1 cellular context compared by ENCODE assay signal in the genomic region with DNA sequence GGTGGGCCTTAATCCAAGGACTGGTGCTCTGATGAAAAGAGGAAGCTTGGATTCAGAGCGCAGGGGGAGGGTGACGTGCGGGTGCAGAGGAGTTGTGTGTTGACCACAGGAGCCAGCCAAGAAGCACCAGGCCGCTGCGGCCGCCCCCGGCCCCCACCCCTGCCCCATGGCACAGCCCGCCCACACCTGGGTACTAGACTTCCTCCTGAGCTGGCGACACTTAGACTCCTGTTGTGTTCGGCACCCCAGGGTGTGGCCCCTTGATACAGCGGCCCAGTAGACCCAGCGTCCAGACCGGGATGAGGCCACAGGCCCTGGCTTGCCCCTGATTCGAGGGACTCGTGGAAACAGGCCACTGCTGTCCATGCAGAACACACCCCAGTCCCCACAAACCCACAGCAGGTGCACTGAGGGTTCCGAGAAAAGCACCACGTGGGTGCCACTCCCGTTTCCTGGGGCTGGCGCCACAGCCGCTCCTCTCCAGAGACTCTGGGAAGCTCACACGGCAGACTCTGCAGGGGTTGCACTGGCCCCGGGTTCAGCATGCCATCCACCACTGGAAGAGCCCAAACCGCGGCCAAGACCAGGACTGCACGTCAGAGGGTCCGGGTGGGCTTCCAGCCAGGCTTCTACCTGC.
TF ChIP-seq lines count a peak whose summit lies in the region.

No MANE protein-coding gene starts in this region.

TF ChIP-seq in WTC11, 78 proteins besides CTCF, POLR2A, EP300 and RAD21 (continued from another document):
- no peak for TF ChIP-seq ZBTB21 (CRISPR knock-in tag; IDR thresholded peaks at IDR 0.05; ENCODE audit: borderline replicate concordance)
- no peak for TF ChIP-seq EMX1 (CRISPR knock-in tag; IDR thresholded peaks at IDR 0.05)
- TF ChIP-seq RELA (CRISPR knock-in tag; IDR thresholded peaks at IDR 0.05; ENCODE audit: borderline replicate concordance) = no peak
- TF ChIP-seq, protein P1, sequence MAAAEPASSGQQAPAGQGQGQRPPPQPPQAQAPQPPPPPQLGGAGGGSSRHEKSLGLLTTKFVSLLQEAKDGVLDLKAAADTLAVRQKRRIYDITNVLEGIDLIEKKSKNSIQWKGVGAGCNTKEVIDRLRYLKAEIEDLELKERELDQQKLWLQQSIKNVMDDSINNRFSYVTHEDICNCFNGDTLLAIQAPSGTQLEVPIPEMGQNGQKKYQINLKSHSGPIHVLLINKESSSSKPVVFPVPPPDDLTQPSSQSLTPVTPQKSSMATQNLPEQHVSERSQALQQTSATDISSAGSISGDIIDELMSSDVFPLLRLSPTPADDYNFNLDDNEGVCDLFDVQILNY (CRISPR knock-in tag; IDR thresholded peaks at IDR 0.05) = no peak
- TF ChIP-seq, protein P2, sequence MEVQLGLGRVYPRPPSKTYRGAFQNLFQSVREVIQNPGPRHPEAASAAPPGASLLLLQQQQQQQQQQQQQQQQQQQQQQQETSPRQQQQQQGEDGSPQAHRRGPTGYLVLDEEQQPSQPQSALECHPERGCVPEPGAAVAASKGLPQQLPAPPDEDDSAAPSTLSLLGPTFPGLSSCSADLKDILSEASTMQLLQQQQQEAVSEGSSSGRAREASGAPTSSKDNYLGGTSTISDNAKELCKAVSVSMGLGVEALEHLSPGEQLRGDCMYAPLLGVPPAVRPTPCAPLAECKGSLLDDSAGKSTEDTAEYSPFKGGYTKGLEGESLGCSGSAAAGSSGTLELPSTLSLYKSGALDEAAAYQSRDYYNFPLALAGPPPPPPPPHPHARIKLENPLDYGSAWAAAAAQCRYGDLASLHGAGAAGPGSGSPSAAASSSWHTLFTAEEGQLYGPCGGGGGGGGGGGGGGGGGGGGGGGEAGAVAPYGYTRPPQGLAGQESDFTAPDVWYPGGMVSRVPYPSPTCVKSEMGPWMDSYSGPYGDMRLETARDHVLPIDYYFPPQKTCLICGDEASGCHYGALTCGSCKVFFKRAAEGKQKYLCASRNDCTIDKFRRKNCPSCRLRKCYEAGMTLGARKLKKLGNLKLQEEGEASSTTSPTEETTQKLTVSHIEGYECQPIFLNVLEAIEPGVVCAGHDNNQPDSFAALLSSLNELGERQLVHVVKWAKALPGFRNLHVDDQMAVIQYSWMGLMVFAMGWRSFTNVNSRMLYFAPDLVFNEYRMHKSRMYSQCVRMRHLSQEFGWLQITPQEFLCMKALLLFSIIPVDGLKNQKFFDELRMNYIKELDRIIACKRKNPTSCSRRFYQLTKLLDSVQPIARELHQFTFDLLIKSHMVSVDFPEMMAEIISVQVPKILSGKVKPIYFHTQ (CRISPR knock-in tag; IDR thresholded peaks at IDR 0.05) = no peak
